ENCODE assay signal across 1 cellular context in the genomic region with DNA sequence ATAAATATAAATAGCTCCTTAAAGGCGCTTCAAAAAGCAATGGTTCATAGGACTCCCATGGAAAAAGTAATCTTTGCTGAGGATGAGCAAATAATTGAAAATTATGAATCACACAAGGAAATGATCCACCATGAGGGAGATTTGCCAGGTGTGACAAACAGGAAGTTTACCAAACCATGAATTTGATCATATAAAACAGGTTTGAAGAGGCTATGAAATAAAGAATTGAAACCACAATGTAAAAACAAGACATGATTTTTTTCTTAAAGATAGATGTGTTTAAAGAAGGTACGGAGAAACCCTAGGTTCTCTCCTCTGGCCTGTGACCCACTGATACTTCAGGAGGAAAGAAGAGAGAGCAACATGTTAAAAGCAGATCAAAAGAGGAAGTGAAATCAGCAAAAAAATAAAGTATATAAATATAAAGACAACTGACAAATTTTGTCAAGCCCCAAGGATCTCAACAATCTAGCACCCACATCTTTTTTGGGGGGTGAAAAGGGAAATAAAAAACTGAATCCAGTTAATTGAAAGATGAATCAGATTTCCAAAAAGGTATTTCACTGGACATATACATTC.
TF ChIP-seq lines count a peak whose summit lies in the region.

No MANE protein-coding gene starts in this region.

TF ChIP-seq in K562, 482 proteins besides CTCF, POLR2A, EP300 and RAD21 (continued from another document and continues in another):
- TF ChIP-seq BRD9 (IDR thresholded peaks at IDR 0.05; ENCODE audit: low read depth, partially characterized antibody) (no peak), ADNP (tag; IDR thresholded peaks at IDR 0.05) (no peak), ZNF431 (CRISPR knock-in tag; IDR thresholded peaks at IDR 0.05) (no peak), ZNF586 (CRISPR knock-in tag; conservative IDR thresholded peaks at IDR 0.05) (no peak), NR2C2 (CRISPR knock-in tag; IDR thresholded peaks at IDR 0.05) (no peak), NR2C2 (tag; IDR thresholded peaks at IDR 0.05) (no peak), CCNT2 (IDR thresholded peaks at IDR 0.05; ENCODE audit: borderline replicate concordance, extremely low read depth, insufficient read length, low read depth, low read length) (no peak), ZNF121 (CRISPR knock-in tag; conservative IDR thresholded peaks at IDR 0.05) (no peak), TAF7 (tag; IDR thresholded peaks at IDR 0.05) (no peak), ILK (tag; IDR thresholded peaks at IDR 0.05; ENCODE audit: borderline replicate concordance, low read depth) (no peak), SPI1 (IDR thresholded peaks at IDR 0.05; ENCODE audit: borderline replicate concordance, low read depth, low read length) (peak; percentile 96), ZSCAN29 (IDR thresholded peaks at IDR 0.05) (no peak), STAG1 (CRISPR knock-in tag; IDR thresholded peaks at IDR 0.05; ENCODE audit: borderline replicate concordance) (no peak), NFYB (IDR thresholded peaks at IDR 0.05; ENCODE audit: extremely low read depth, insufficient read length) (no peak), ZNF217 (CRISPR knock-in tag; IDR thresholded peaks at IDR 0.05) (no peak), TAF9B (IDR thresholded peaks at IDR 0.05; ENCODE audit: partially characterized antibody) (no peak), GABPA (tag; conservative IDR thresholded peaks at IDR 0.05; ENCODE audit: low read depth) (0 out of 2 replicates have a peak, but pooled peaks have one; percentile 17), XRCC3 (IDR thresholded peaks at IDR 0.05) (no peak), SRSF3 (IDR thresholded peaks at IDR 0.05; ENCODE audit: insufficient read depth, low read length) (no peak), LEF1 (IDR thresholded peaks at IDR 0.05) (no peak), MCM5 (IDR thresholded peaks at IDR 0.05; ENCODE audit: low read depth) (no peak), POLR2AphosphoS5 (IDR thresholded peaks at IDR 0.05; ENCODE audit: control insufficient read depth, insufficient read depth, low read depth, low read length) (no peak), KLF10 (CRISPR knock-in tag; IDR thresholded peaks at IDR 0.05) (no peak), DPF2 (IDR thresholded peaks at IDR 0.05) (peak; percentile 47; the same call in 1 of the 2 replicates), ZBTB8A (IDR thresholded peaks at IDR 0.05; ENCODE audit: partially characterized antibody) (no peak), ZBTB7A (IDR thresholded peaks at IDR 0.05; ENCODE audit: borderline replicate concordance, control insufficient read depth, low read depth, low read length) (no peak), ZNF347 (CRISPR knock-in tag; IDR thresholded peaks at IDR 0.05; ENCODE audit: low read depth) (no peak)
- TF ChIP-seq, protein P1, sequence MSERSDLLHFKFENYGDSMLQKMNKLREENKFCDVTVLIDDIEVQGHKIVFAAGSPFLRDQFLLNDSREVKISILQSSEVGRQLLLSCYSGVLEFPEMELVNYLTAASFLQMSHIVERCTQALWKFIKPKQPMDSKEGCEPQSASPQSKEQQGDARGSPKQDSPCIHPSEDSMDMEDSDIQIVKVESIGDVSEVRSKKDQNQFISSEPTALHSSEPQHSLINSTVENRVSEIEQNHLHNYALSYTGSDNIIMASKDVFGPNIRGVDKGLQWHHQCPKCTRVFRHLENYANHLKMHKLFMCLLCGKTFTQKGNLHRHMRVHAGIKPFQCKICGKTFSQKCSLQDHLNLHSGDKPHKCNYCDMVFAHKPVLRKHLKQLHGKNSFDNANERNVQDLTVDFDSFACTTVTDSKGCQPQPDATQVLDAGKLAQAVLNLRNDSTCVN (CRISPR knock-in tag; IDR thresholded peaks at IDR 0.05) = no peak
- TF ChIP-seq, protein P2, sequence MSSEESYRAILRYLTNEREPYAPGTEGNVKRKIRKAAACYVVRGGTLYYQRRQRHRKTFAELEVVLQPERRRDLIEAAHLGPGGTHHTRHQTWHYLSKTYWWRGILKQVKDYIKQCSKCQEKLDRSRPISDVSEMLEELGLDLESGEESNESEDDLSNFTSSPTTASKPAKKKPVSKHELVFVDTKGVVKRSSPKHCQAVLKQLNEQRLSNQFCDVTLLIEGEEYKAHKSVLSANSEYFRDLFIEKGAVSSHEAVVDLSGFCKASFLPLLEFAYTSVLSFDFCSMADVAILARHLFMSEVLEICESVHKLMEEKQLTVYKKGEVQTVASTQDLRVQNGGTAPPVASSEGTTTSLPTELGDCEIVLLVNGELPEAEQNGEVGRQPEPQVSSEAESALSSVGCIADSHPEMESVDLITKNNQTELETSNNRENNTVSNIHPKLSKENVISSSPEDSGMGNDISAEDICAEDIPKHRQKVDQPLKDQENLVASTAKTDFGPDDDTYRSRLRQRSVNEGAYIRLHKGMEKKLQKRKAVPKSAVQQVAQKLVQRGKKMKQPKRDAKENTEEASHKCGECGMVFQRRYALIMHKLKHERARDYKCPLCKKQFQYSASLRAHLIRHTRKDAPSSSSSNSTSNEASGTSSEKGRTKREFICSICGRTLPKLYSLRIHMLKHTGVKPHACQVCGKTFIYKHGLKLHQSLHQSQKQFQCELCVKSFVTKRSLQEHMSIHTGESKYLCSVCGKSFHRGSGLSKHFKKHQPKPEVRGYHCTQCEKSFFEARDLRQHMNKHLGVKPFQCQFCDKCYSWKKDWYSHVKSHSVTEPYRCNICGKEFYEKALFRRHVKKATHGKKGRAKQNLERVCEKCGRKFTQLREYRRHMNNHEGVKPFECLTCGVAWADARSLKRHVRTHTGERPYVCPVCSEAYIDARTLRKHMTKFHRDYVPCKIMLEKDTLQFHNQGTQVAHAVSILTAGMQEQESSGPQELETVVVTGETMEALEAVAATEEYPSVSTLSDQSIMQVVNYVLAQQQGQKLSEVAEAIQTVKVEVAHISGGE (CRISPR knock-in tag; IDR thresholded peaks at IDR 0.05) = no peak
- TF ChIP-seq, protein P3, sequence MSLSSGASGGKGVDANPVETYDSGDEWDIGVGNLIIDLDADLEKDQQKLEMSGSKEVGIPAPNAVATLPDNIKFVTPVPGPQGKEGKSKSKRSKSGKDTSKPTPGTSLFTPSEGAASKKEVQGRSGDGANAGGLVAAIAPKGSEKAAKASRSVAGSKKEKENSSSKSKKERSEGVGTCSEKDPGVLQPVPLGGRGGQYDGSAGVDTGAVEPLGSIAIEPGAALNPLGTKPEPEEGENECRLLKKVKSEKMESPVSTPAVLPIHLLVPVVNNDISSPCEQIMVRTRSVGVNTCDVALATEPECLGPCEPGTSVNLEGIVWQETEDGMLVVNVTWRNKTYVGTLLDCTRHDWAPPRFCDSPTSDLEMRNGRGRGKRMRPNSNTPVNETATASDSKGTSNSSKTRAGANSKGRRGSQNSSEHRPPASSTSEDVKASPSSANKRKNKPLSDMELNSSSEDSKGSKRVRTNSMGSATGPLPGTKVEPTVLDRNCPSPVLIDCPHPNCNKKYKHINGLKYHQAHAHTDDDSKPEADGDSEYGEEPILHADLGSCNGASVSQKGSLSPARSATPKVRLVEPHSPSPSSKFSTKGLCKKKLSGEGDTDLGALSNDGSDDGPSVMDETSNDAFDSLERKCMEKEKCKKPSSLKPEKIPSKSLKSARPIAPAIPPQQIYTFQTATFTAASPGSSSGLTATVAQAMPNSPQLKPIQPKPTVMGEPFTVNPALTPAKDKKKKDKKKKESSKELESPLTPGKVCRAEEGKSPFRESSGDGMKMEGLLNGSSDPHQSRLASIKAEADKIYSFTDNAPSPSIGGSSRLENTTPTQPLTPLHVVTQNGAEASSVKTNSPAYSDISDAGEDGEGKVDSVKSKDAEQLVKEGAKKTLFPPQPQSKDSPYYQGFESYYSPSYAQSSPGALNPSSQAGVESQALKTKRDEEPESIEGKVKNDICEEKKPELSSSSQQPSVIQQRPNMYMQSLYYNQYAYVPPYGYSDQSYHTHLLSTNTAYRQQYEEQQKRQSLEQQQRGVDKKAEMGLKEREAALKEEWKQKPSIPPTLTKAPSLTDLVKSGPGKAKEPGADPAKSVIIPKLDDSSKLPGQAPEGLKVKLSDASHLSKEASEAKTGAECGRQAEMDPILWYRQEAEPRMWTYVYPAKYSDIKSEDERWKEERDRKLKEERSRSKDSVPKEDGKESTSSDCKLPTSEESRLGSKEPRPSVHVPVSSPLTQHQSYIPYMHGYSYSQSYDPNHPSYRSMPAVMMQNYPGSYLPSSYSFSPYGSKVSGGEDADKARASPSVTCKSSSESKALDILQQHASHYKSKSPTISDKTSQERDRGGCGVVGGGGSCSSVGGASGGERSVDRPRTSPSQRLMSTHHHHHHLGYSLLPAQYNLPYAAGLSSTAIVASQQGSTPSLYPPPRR (CRISPR knock-in tag; IDR thresholded peaks at IDR 0.05; ENCODE audit: borderline replicate concordance) = no peak
- TF ChIP-seq, protein P4, sequence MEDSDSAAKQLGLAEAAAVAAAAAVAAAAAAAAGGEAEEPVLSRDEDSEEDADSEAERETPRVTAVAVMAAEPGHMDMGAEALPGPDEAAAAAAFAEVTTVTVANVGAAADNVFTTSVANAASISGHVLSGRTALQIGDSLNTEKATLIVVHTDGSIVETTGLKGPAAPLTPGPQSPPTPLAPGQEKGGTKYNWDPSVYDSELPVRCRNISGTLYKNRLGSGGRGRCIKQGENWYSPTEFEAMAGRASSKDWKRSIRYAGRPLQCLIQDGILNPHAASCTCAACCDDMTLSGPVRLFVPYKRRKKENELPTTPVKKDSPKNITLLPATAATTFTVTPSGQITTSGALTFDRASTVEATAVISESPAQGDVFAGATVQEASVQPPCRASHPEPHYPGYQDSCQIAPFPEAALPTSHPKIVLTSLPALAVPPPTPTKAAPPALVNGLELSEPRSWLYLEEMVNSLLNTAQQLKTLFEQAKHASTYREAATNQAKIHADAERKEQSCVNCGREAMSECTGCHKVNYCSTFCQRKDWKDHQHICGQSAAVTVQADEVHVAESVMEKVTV (CRISPR knock-in tag; IDR thresholded peaks at IDR 0.05) = no peak
- TF ChIP-seq, protein P5, sequence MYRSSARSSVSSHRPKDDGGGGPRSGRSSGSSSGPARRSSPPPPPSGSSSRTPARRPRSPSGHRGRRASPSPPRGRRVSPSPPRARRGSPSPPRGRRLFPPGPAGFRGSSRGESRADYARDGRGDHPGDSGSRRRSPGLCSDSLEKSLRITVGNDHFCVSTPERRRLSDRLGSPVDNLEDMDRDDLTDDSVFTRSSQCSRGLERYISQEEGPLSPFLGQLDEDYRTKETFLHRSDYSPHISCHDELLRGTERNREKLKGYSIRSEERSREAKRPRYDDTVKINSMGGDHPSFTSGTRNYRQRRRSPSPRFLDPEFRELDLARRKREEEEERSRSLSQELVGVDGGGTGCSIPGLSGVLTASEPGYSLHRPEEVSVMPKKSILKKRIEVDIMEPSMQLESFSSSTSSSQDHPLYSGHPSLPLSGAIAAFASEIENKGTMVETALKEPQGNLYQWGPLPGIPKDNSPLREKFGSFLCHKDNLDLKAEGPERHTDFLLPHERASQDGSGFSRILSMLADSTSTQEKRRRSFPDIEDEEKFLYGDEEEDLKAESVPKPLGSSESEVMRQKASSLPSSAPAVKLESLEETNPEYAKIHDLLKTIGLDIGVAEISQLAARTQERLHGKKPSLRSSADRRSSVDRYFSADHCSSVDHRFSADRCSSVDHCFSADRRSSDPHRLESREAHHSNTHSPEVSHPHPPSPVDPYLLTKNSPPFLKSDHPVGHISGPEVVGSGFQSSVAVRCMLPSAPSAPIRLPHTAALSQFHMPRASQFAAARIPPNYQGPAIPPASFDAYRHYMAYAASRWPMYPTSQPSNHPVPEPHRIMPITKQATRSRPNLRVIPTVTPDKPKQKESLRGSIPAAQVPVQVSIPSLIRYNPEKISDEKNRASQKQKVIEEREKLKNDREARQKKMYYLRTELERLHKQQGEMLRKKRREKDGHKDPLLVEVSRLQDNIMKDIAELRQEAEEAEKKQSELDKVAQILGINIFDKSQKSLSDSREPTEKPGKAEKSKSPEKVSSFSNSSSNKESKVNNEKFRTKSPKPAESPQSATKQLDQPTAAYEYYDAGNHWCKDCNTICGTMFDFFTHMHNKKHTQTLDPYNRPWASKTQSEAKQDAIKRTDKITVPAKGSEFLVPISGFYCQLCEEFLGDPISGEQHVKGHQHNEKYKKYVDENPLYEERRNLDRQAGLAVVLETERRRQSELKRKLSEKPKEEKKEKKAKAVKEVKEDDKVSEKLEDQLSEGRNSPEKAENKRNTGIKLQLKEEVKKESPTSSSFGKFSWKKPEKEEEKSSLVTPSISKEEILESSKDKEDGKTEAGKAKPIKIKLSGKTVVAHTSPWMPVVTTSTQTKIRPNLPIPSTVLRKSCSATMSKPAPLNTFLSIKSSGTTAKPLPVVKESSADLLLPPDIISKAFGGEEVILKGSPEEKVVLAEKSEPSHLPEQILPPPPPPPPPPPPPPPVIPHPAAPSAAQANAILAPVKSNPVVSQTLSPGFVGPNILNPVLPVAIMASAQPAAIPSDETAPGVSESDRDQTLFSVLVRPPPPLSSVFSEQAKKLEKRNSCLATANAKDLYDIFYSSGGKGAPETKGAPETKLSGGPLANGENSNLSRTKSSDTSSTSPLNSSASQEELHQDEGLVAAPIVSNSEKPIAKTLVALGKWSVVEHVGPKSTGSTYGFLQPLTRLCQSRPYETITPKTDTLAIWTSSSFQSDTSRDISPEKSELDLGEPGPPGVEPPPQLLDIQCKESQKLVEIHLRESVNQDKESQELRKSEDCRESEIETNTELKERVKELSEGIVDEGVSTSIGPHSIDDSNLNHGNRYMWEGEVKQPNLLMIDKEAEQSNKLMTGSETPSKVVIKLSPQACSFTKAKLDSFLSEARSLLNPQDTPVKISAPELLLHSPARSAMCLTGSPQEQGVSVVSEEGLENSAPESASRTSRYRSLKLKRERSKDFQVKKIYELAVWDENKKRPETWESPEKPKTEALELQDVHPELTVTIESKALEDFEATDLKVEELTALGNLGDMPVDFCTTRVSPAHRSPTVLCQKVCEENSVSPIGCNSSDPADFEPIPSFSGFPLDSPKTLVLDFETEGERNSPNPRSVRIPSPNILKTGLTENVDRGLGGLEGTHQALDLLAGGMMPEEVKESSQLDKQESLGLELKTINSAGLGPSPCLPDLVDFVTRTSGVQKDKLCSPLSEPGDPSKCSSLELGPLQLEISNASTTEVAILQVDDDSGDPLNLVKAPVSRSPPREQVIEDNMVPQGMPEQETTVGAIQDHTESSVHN (IDR thresholded peaks at IDR 0.05; ENCODE audit: borderline replicate concordance in 1 of 2, low read depth in 1 of 2) = 0 out of 4 replicates have a peak, but pooled peaks of 1 of the 2 experiments have one; percentile 63
- TF ChIP-seq, protein P6, sequence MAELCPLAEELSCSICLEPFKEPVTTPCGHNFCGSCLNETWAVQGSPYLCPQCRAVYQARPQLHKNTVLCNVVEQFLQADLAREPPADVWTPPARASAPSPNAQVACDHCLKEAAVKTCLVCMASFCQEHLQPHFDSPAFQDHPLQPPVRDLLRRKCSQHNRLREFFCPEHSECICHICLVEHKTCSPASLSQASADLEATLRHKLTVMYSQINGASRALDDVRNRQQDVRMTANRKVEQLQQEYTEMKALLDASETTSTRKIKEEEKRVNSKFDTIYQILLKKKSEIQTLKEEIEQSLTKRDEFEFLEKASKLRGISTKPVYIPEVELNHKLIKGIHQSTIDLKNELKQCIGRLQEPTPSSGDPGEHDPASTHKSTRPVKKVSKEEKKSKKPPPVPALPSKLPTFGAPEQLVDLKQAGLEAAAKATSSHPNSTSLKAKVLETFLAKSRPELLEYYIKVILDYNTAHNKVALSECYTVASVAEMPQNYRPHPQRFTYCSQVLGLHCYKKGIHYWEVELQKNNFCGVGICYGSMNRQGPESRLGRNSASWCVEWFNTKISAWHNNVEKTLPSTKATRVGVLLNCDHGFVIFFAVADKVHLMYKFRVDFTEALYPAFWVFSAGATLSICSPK (IDR thresholded peaks at IDR 0.05; ENCODE audit: borderline replicate concordance) = no peak
